ENCODE assay signal across 23 cellular contexts in genomic region chr14:21168055-21168454, GRCh38.
A peak's percentile ranks its signal among the peaks of the same experiment; 100 is the strongest.
DNase-seq lines count a peak whose midpoint lies in the region; ATAC-seq lines count a peak whose summit lies in the region.
"Had no signal": no experiment of that assay in that cellular context is flagged by ENCODE, and none has a peak within 500 bp of the region (broad histone marks: within the 10 kb centered on the region; RNA-seq: fewer than 3 reads in every experiment).

No MANE protein-coding gene starts in this region.

- H3K4me1 Mint-ChIP-seq in stimulated activated naive CD8-positive, alpha-beta T cell treated with anti-CD3 and anti-CD28 coated beads, Interleukin-15, amount 100 ng/mL, for 72 hours = no peaks in the 10 kb centered on the region
- H3K4me1 Mint-ChIP-seq: nephron progenitor cell, WTC11 had no signal

- no peak for DNase-seq in stimulated activated naive CD8-positive, alpha-beta T cell treated with anti-CD3 and anti-CD28 coated beads, Interleukin-15, Interleukin-2, amounts not matched to agents 100 U/mL and 50 U/mL, for 24 hours
- DNase-seq in stimulated activated naive CD8-positive, alpha-beta T cell treated with anti-CD3 and anti-CD28 coated beads, Interleukin-15, amount 100 ng/mL, for 72 hours = no peak
- DNase-seq in RKO (ENCODE audit: low spot score) (peak; percentile 54), epithelial cell of prostate (ENCODE audit: low read depth, low spot score) (peak; percentile 5), HPDE6-E6E7 (ENCODE audit: extremely low spot score) (no peak), medulla oblongata (ENCODE audit: extremely low spot score) (no peak)
- DNase-seq in stimulated activated CD4-positive, alpha-beta T cell treated with anti-CD3 and anti-CD28 coated beads, Interleukin-4, amount 100 ng/mL, for 1 hour = no peak
- DNase-seq: activated CD4-positive, alpha-beta T cell treated with anti-CD3 and anti-CD28 coated beads, Interleukin-2, amount 50 U/mL, for 4 hours; activated CD8-positive, alpha-beta memory T cell treated with anti-CD3 and anti-CD28 coated beads, Interleukin-2, amount 50 U/mL, for 48 hours; cerebellar nuclear complex; GDM1; head of caudate nucleus; NCI-H1092 treated with DMSO at 0.1 percent for 48 hours; NCI-H187; NCI-H524 treated with DMSO at 0.1 percent for 48 hours; nephron progenitor cell; retina; SJCRH30; T1000; trophoblast cell had no signal

- peaks cover 35% of the 10 kb centered on the region for H3K27me3 Mint-ChIP-seq in stimulated activated naive CD8-positive, alpha-beta T cell treated with anti-CD3 and anti-CD28 coated beads, Interleukin-15, amount 100 ng/mL, for 72 hours

- no peak overlapping the region for H3K27ac ChIP-seq in epithelial cell of prostate
- H3K27ac ChIP-seq: SJCRH30, skin epidermis had no signal

- peak overlapping the region in 1 of 2 donors; percentile 72 for H3K27ac Mint-ChIP-seq in stimulated activated naive CD8-positive, alpha-beta T cell treated with anti-CD3 and anti-CD28 coated beads, Interleukin-15, amount 100 ng/mL, for 72 hours
- H3K27ac Mint-ChIP-seq: nephron progenitor cell, WTC11 had no signal

- peaks cover 4 to 23% of the 10 kb centered on the region in 2 donors for H3K9me3 Mint-ChIP-seq in stimulated activated naive CD8-positive, alpha-beta T cell treated with anti-CD3 and anti-CD28 coated beads, Interleukin-15, amount 100 ng/mL, for 72 hours

- no peak overlapping the region for H3K4me3 Mint-ChIP-seq in stimulated activated naive CD8-positive, alpha-beta T cell treated with anti-CD3 and anti-CD28 coated beads, Interleukin-15, amount 100 ng/mL, for 72 hours
- H3K4me3 Mint-ChIP-seq: nephron progenitor cell, WTC11 had no signal

- ATAC-seq in stimulated activated naive CD8-positive, alpha-beta T cell treated with anti-CD3 and anti-CD28 coated beads, Interleukin-15, Interleukin-2, amounts not matched to agents 100 U/mL and 50 U/mL, for 24 hours = peak; percentile 43
- ATAC-seq in stimulated activated naive CD8-positive, alpha-beta T cell treated with anti-CD3 and anti-CD28 coated beads, Interleukin-15, amount 100 ng/mL, for 72 hours = no peak
- no peak for ATAC-seq in GM21576 (IDR thresholded peaks at IDR 0.05; ENCODE audit: unreplicated experiment)
- ATAC-seq: WTC11 had no signal

Comparison
In these comparisons a context has a peak if more than half of its experiments do, and no peak if none do; other contexts are left out.
1. DNase-seq: peak in RKO (single experiment) and epithelial cell of prostate (single experiment); none in stimulated activated naive CD8-positive, alpha-beta T cell treated with anti-CD3 and anti-CD28 coated beads, Interleukin-15, Interleukin-2, amounts not matched to agents 100 U/mL and 50 U/mL, for 24 hours (single experiment), stimulated activated naive CD8-positive, alpha-beta T cell treated with anti-CD3 and anti-CD28 coated beads, Interleukin-15, amount 100 ng/mL, for 72 hours (0 of 2), HPDE6-E6E7 (single experiment), medulla oblongata (single experiment) and stimulated activated CD4-positive, alpha-beta T cell treated with anti-CD3 and anti-CD28 coated beads, Interleukin-4, amount 100 ng/mL, for 1 hour (single experiment).